Comparison of ENCODE assay signal across 22 cellular contexts in genomic region chr18:9609190-9609589, GRCh38. TPM values are rescaled to one million over a fixed set of nuclear protein-coding genes. Genes with fewer than 3 reads are reported as not detected.
A peak's percentile ranks its signal among the peaks of the same experiment; 100 is the strongest.
DNase-seq lines count a peak whose midpoint lies in the region; ATAC-seq, FAIRE-seq and TF ChIP-seq lines count a peak whose summit lies in the region.
"Had no signal": no experiment of that assay in that cellular context is flagged by ENCODE, and none has a peak within 500 bp of the region (broad histone marks: within the 10 kb centered on the region; RNA-seq: fewer than 3 reads in every experiment).

No MANE protein-coding gene starts in this region.

- no TSS peak for BruUV-seq in Caco-2 (replicated peaks; lab: Mats Ljungman, UMichigan)

- H3K27me3 Mint-ChIP-seq in Caco-2 (ENCODE audit: insufficient read depth, unreplicated experiment) = no peaks in the 10 kb centered on the region
- H3K27me3 Mint-ChIP-seq: activated CD4-positive, alpha-beta memory T cell treated with anti-CD3 and anti-CD28 coated beads for 36 hours; activated naive CD4-positive, alpha-beta T cell treated with anti-CD3 and anti-CD28 coated beads, Interleukin-2, amount 10 ng/mL, durations not matched to agents 7 days and 5 days; T-cell had no signal

- peak overlapping the region; percentile 56 for H3K27ac Mint-ChIP-seq in Caco-2 (ENCODE audit: unreplicated experiment)
- H3K27ac Mint-ChIP-seq: activated CD4-positive, alpha-beta memory T cell treated with anti-CD3 and anti-CD28 coated beads for 36 hours; activated naive CD4-positive, alpha-beta T cell treated with anti-CD3 and anti-CD28 coated beads, Interleukin-2, amount 10 ng/mL, durations not matched to agents 7 days and 5 days; T-cell had no signal

- peaks cover 41% of the 10 kb centered on the region for H3K4me1 Mint-ChIP-seq in Caco-2 (ENCODE audit: low read depth, unreplicated experiment)

- H3K4me1 ChIP-seq in Caco-2 (peaks cover 46% of the 10 kb centered on the region), Loucy (ENCODE audit: insufficient read depth, low read length, poor library complexity, severe bottlenecking) (peaks cover 67% of the 10 kb centered on the region), endocrine pancreas (ENCODE audit: control insufficient read depth, insufficient read depth, low read length) (peaks cover 27% of the 10 kb centered on the region), neutrophil (ENCODE audit: control insufficient read depth in 1 of 2, insufficient read depth in 1 of 2, low read depth in 1 of 2, low read length in 1 of 2) (peaks cover 56 to 66% of the 10 kb centered on the region in 2 experiments)

- no peak for TF ChIP-seq CTCF in Caco-2 (IDR thresholded peaks at IDR 0.05; ENCODE audit: insufficient read depth in 1 of 2, low read depth in 1 of 2, low read length in 1 of 2, severe bottlenecking in 1 of 2, unreplicated experiment in 1 of 2)
- no peak for TF ChIP-seq CTCF in Loucy (conservative IDR thresholded peaks at IDR 0.05; ENCODE audit: low read length)
- TF ChIP-seq CTCF in neutrophil (IDR thresholded peaks at IDR 0.05) = no peak

- H3F3A ChIP-seq in Loucy (ENCODE audit: low read depth) = no peaks in the 10 kb centered on the region

- H3K9me2 ChIP-seq in Loucy (replicated peaks; ENCODE audit: low read depth, low read length) = no peaks in the 10 kb centered on the region

- peak overlapping the region; percentile 18 for H3K9ac ChIP-seq in Loucy (ENCODE audit: low read depth, low read length, poor library complexity, severe bottlenecking)
- H3K9ac ChIP-seq in endocrine pancreas (ENCODE audit: control insufficient read depth, insufficient read depth, low read length) = peak overlapping the region; percentile 26

- no peaks in the 10 kb centered on the region for H3K9me3 Mint-ChIP-seq in Caco-2 (ENCODE audit: unreplicated experiment)
- H3K9me3 Mint-ChIP-seq: activated CD4-positive, alpha-beta memory T cell treated with anti-CD3 and anti-CD28 coated beads for 36 hours; activated naive CD4-positive, alpha-beta T cell treated with anti-CD3 and anti-CD28 coated beads, Interleukin-2, amount 10 ng/mL, durations not matched to agents 7 days and 5 days; T-cell had no signal

- no peaks in the 10 kb centered on the region for H3K27me3 ChIP-seq in Caco-2 (replicated peaks; ENCODE audit: control insufficient read depth, insufficient read depth, low read length)
- no peaks in the 10 kb centered on the region for H3K27me3 ChIP-seq in Loucy (ENCODE audit: insufficient read depth, low read length, poor library complexity, severe bottlenecking)
- H3K27me3 ChIP-seq in endocrine pancreas (ENCODE audit: control insufficient read depth, insufficient read depth, low read length) = no peaks in the 10 kb centered on the region
- no peaks in the 10 kb centered on the region for H3K27me3 ChIP-seq in neutrophil

- H3K9me3 ChIP-seq in Caco-2 (no peaks in the 10 kb centered on the region), Loucy (ENCODE audit: insufficient read depth, low read depth, low read length) (no peaks in the 10 kb centered on the region), endocrine pancreas (ENCODE audit: control insufficient read depth, low read length) (no peaks in the 10 kb centered on the region), neutrophil (no peaks in the 10 kb centered on the region)
- H3K9me3 ChIP-seq: psoas muscle had no signal

- POLR2A ChIA-PET in Caco-2 (lab: Charles Lee) = interaction anchor here (1.8 kb wide), 1 partner anchor 64 kb away, joined by 5 read pairs; no protein-coding TSS in a partner anchor

- FAIRE-seq in urothelium cell line (lab: Jason Lieb, UNC) = no peak
- FAIRE-seq: endometrium had no signal

- peaks cover 96% of the 10 kb centered on the region for H3K79me2 ChIP-seq in Loucy (ENCODE audit: insufficient read depth, low read length)

- H4K20me1 ChIP-seq in Loucy (ENCODE audit: insufficient read depth, low read length, poor library complexity, severe bottlenecking) = peaks cover 88% of the 10 kb centered on the region

- peak overlapping the region; percentile 48 for H3K27ac ChIP-seq in neutrophil
- H3K27ac ChIP-seq: psoas muscle had no signal

- peak overlapping the region; percentile 94 for H3K4me2 ChIP-seq in Loucy (ENCODE audit: low read depth, low read length, poor library complexity, severe bottlenecking)

- no peak overlapping the region for H2AFZ ChIP-seq in Loucy (ENCODE audit: low read length)

- CTCF ChIA-PET in Caco-2 (lab: Charles Lee) = interaction anchor here (1.1 to 1.8 kb wide), 2 partner anchors 34 to 64 kb away, joined by 3 to 4 read pairs; no protein-coding TSS in a partner anchor

- no peak for ATAC-seq in GM21423 (IDR thresholded peaks at IDR 0.05; ENCODE audit: unreplicated experiment)
- ATAC-seq: psoas muscle, T-cell had no signal

- H3K4me3 ChIP-seq in Caco-2 (ENCODE audit: low read depth, low read length) (no peak overlapping the region), Loucy (ENCODE audit: low read length, poor library complexity, severe bottlenecking) (peak overlapping the region; percentile 47), endocrine pancreas (ENCODE audit: control insufficient read depth, insufficient read depth, low read length) (no peak overlapping the region), neutrophil (ENCODE audit: low read depth in 1 of 2, low read length in 1 of 2) (no peak overlapping the region)
- H3K4me3 ChIP-seq: psoas muscle had no signal

- H3K36me3 Mint-ChIP-seq in Caco-2 (ENCODE audit: insufficient read depth, unreplicated experiment) = peaks cover 16% of the 10 kb centered on the region

- H3K36me3 ChIP-seq in Caco-2 (ENCODE audit: control insufficient read depth, insufficient read depth, low read length) = peaks cover 2% of the 10 kb centered on the region; the same call in 1 of the 2 replicates
- H3K36me3 ChIP-seq in Loucy (ENCODE audit: insufficient read depth, low read length) = no peaks in the 10 kb centered on the region
- no peaks in the 10 kb centered on the region for H3K36me3 ChIP-seq in endocrine pancreas (ENCODE audit: control insufficient read depth, insufficient read depth, low read length)
- H3K36me3 ChIP-seq in neutrophil = peaks cover 29% of the 10 kb centered on the region

- peak overlapping the region; percentile 57 for H3K4me3 Mint-ChIP-seq in Caco-2 (ENCODE audit: unreplicated experiment)
- H3K4me3 Mint-ChIP-seq: activated CD4-positive, alpha-beta memory T cell treated with anti-CD3 and anti-CD28 coated beads for 36 hours; activated naive CD4-positive, alpha-beta T cell treated with anti-CD3 and anti-CD28 coated beads, Interleukin-2, amount 10 ng/mL, durations not matched to agents 7 days and 5 days; nephron; T-cell had no signal

- DNase-seq in Caco-2 (no peak), NCI-H82 treated with DMSO at 0.1 percent for 48 hours (lab: John Stamatoyannopoulos, UW; ENCODE audit: unreplicated experiment) (no peak), urothelium cell line (ENCODE audit: low spot score) (no peak)
- no peak for DNase-seq in activated CD4-positive, CD25-positive, alpha-beta regulatory T cell (lab: John Stamatoyannopoulos, UW)
- DNase-seq: activated CD4-positive, alpha-beta memory T cell treated with anti-CD3 and anti-CD28 coated beads for 36 hours; activated naive CD4-positive, alpha-beta T cell treated with anti-CD3 and anti-CD28 coated beads, Interleukin-2, amount 10 ng/mL, durations not matched to agents 7 days and 5 days; activated T-cell treated with anti-CD3 and anti-CD28 coated beads for 4 hours; hypothalamus; kidney glomerular epithelial cell; NCI-H1092 treated with DMSO at 0.1 percent for 48 hours; NCI-H526; psoas muscle; SIG-M5; stimulated activated CD8-positive, alpha-beta memory T cell treated with anti-CD3 and anti-CD28 coated beads, Interleukin-4, amount 100 ng/mL, for 48 hours; substantia nigra; T-cell had no signal

- intact Hi-C loops in Caco-2 (cut with micrococcal nuclease; ENCODE audit: unreplicated experiment) = no loop called here

RNA-seq across cellular contexts. Expression of gene PPP4R1, which starts 5.2 kb away (rescaled TPM):
- total RNA-seq in Caco-2 (2022) = 91.4 and 96.6 TPM in 2 replicates
